ENCODE assay signal across 1 cellular context in the genomic region with DNA sequence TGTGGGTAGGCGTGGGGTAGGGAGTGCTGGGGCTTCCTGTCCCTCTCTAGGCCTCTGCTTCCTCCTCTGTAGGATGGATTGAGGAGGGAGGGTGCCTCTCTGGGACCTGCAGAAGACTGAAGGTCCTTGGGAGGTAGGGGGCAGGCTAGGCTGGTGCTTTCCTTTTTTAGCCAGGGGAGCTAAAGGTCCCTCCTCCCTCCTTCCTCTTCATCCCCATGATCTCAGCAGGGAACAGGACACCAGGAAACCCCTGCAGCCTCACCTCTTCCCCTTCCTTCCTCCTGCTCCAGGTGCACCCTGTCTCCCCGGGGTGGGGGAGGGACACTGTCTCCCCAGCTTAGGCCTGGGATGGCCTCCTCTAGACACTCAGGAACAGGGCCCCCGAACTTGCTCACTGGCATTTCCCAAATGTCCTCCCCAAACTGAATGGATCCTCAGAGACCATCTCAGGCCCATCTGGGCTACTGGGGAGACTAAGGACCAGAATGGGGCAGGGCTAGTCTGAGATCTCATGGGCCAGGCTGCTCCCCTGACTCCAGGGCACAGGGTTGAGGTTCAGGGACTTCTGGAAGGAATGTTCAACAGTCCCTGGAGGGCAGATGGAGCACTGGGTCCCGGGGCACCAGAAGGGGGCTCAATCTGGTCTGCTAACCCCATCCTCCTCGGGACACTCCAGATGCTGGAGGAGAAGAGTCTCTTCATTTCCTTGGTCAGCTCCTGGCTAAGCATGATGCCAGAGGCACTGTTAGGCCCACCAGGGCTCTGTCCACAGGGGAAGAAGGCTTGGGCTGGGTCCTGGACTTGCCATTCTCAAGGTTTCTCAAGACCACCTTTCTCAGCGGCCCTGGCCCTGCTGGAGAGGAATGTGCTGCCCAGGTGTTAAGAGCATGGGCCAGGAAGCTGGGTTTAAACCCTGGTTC.
TF ChIP-seq lines count a peak whose summit lies in the region.

No MANE protein-coding gene starts in this region.

TF ChIP-seq in A549, 52 proteins besides CTCF, POLR2A, EP300 and RAD21 (continued from another document):
- TF ChIP-seq, protein P1, sequence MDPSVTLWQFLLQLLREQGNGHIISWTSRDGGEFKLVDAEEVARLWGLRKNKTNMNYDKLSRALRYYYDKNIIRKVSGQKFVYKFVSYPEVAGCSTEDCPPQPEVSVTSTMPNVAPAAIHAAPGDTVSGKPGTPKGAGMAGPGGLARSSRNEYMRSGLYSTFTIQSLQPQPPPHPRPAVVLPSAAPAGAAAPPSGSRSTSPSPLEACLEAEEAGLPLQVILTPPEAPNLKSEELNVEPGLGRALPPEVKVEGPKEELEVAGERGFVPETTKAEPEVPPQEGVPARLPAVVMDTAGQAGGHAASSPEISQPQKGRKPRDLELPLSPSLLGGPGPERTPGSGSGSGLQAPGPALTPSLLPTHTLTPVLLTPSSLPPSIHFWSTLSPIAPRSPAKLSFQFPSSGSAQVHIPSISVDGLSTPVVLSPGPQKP (IDR thresholded peaks at IDR 0.05; ENCODE audit: low read depth, low read length) = no peak
- TF ChIP-seq BHLHE40 (IDR thresholded peaks at IDR 0.05; ENCODE audit: low read depth, low read length) (no peak), FOXS1 (CRISPR knock-in tag; IDR thresholded peaks at IDR 0.05) (no peak), HOXB5 (CRISPR knock-in tag; IDR thresholded peaks at IDR 0.05) (no peak), RCOR1 (IDR thresholded peaks at IDR 0.05; ENCODE audit: low read depth, low read length) (no peak), MAZ (IDR thresholded peaks at IDR 0.05; ENCODE audit: borderline replicate concordance, low read depth, low read length) (no peak), JUNB (IDR thresholded peaks at IDR 0.05) (no peak), ZC3H11A (IDR thresholded peaks at IDR 0.05) (no peak), HOXA7 (CRISPR knock-in tag; IDR thresholded peaks at IDR 0.05) (no peak), RNF2 (IDR thresholded peaks at IDR 0.05; ENCODE audit: borderline replicate concordance, low read depth) (no peak), GATA3 (IDR thresholded peaks at IDR 0.05; ENCODE audit: borderline replicate concordance) (no peak), JUN (IDR thresholded peaks at IDR 0.05) (no peak)
- TF ChIP-seq, protein P2, sequence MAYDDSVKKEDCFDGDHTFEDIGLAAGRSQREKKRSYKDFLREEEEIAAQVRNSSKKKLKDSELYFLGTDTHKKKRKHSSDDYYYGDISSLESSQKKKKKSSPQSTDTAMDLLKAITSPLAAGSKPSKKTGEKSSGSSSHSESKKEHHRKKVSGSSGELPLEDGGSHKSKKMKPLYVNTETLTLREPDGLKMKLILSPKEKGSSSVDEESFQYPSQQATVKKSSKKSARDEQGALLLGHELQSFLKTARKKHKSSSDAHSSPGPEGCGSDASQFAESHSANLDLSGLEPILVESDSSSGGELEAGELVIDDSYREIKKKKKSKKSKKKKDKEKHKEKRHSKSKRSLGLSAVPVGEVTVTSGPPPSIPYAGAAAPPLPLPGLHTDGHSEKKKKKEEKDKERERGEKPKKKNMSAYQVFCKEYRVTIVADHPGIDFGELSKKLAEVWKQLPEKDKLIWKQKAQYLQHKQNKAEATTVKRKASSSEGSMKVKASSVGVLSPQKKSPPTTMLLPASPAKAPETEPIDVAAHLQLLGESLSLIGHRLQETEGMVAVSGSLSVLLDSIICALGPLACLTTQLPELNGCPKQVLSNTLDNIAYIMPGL (CRISPR knock-in tag; IDR thresholded peaks at IDR 0.05; ENCODE audit: borderline replicate concordance) = no peak
- TF ChIP-seq, protein P3, sequence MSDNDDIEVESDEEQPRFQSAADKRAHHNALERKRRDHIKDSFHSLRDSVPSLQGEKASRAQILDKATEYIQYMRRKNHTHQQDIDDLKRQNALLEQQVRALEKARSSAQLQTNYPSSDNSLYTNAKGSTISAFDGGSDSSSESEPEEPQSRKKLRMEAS (IDR thresholded peaks at IDR 0.05) = no peak
- TF ChIP-seq, protein P4, sequence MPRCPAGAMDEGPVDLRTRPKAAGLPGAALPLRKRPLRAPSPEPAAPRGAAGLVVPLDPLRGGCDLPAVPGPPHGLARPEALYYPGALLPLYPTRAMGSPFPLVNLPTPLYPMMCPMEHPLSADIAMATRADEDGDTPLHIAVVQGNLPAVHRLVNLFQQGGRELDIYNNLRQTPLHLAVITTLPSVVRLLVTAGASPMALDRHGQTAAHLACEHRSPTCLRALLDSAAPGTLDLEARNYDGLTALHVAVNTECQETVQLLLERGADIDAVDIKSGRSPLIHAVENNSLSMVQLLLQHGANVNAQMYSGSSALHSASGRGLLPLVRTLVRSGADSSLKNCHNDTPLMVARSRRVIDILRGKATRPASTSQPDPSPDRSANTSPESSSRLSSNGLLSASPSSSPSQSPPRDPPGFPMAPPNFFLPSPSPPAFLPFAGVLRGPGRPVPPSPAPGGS (IDR thresholded peaks at IDR 0.05) = no peak
